ENCODE assay signal across 9 cellular contexts in the genomic region with DNA sequence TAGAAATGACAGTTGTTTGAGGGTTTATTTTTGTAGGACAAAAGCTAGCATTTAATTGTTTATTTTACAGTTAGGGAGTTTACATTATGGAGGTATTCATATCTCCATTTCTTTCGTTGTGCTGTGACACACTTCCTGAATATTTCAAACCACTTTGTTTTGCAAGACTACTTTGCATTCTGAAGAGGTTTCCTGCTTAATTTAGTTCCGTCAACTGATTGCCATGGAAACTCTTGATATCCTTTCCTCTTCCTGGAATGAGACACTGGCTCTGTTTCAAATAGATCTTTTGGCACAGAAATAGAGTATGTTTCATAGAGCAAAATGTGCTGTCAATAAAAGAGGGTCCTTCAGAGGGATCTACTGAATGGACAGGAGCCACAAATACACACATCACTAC.
A peak's percentile ranks its signal among the peaks of the same experiment; 100 is the strongest.
DNase-seq lines count a peak whose midpoint lies in the region; ATAC-seq and TF ChIP-seq lines count a peak whose summit lies in the region.
"Had no signal": no experiment of that assay in that cellular context is flagged by ENCODE, and none has a peak within 500 bp of the region (broad histone marks: within the 10 kb centered on the region; RNA-seq: fewer than 3 reads in every experiment).

No MANE protein-coding gene starts in this region.

- H3K4me3 ChIP-seq in neutrophil (ENCODE audit: low read depth in 1 of 2, low read length in 1 of 2) (no peak overlapping the region), ascending aorta (no peak overlapping the region)

- H3K4me1 ChIP-seq in neutrophil (ENCODE audit: control insufficient read depth in 1 of 2, insufficient read depth in 1 of 2, low read depth in 1 of 2, low read length in 1 of 2) (peaks cover 26 to 30% of the 10 kb centered on the region in 2 experiments), ascending aorta (peaks cover 0 to 7% of the 10 kb centered on the region in 2 donors)

- H3K27me3 ChIP-seq in neutrophil (no peaks in the 10 kb centered on the region), ascending aorta (no peaks in the 10 kb centered on the region)

- no peaks in the 10 kb centered on the region for H3K36me3 ChIP-seq in neutrophil
- H3K36me3 ChIP-seq in ascending aorta, result no peaks in the 10 kb centered on the region

- ATAC-seq in HG02973 (IDR thresholded peaks at IDR 0.05; ENCODE audit: unreplicated experiment) (no peak), GM19328 (IDR thresholded peaks at IDR 0.05; ENCODE audit: unreplicated experiment) (no peak)

- DNase-seq in Daoy (ENCODE audit: low read depth) (peak; percentile 74), NCI-H748 (lab: John Stamatoyannopoulos, UW; ENCODE audit: unreplicated experiment) (peak; percentile 63), dermis microvascular lymphatic vessel endothelial cell (ENCODE audit: low read depth in 2 of 2) (peak; percentile 96 to 97), ascending aorta (ENCODE audit: low spot score in 2 of 2) (no peak), NCI-H510A treated with DMSO at 0.1 percent for 48 hours (lab: John Stamatoyannopoulos, UW) (no peak)
- DNase-seq: activated effector memory CD4-positive, alpha-beta T cell treated with anti-CD3 and anti-CD28 coated beads, Interleukin-2, amount 50 U/mL, for 16 hours had no signal

- no peaks in the 10 kb centered on the region for H3K9me3 ChIP-seq in neutrophil
- H3K9me3 ChIP-seq in ascending aorta, result no peaks in the 10 kb centered on the region

- intact Hi-C loops in ascending aorta (cut with DNase I), result no loop called here

- TF ChIP-seq CTCF in neutrophil (IDR thresholded peaks at IDR 0.05), result no peak
- no peak for TF ChIP-seq CTCF in ascending aorta (IDR thresholded peaks at IDR 0.05)

- peak overlapping the region; percentile 76 for H3K27ac ChIP-seq in neutrophil
- no peak overlapping the region for H3K27ac ChIP-seq in ascending aorta

Comparison
In these comparisons a context has a peak if more than half of its experiments do, and no peak if none do; other contexts are left out.
1. DNase-seq: peak in Daoy (single experiment), NCI-H748 (single experiment) and dermis microvascular lymphatic vessel endothelial cell (2 of 2); none in ascending aorta (0 of 2) and NCI-H510A treated with DMSO at 0.1 percent for 48 hours (single experiment).